ENCODE assay signal across 11 cellular contexts in the genomic region with DNA sequence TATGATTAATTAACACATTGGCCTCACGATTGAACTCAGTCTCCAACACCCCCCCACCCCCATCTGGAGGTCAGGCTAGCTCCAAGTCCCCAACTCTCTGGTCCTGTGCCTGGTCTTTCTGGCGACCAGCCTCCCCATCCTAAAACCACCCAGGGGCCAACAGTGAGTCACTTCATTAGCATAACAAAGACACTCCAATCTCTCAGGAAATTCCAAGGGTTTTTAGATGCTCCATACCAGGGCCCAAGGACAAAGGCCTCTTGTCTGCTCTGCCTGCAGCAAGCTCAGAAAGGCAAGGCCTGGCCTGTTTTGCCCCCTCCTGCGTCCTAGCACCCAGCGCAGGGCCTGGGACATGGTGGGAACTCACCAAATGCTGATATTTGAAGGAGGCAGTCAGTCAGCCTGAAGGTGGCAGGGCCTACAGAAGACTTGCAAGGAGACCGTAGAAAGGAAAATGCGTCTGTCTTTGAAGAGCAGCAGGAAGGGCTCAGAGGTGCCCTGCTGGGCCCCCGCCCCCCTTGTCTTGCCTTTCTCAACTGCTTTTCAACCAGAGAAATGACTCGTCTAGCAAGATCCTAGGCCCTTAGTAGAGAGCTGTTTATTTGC.
DNase-seq lines count a peak whose midpoint lies in the region; ATAC-seq, FAIRE-seq and TF ChIP-seq lines count a peak whose summit lies in the region.
"Had no signal": no experiment of that assay in that cellular context is flagged by ENCODE, and none has a peak within 500 bp of the region (broad histone marks: within the 10 kb centered on the region; RNA-seq: fewer than 3 reads in every experiment).

No MANE protein-coding gene starts in this region.

- CTCF ChIA-PET in activated naive CD4-positive, alpha-beta T cell treated with anti-CD3 and anti-CD28 coated beads, Interleukin-2, amount 10 ng/mL, durations not matched to agents 7 days and 5 days (lab: Charles Lee), result no interaction called here

- no peaks in the 10 kb centered on the region for H3K36me3 ChIP-seq in right atrium auricular region
- H3K36me3 ChIP-seq in kidney (ENCODE audit: control insufficient read depth in 1 of 2, insufficient read depth in 2 of 2, low read length in 2 of 2), result no peaks in the 10 kb centered on the region
- no peaks in the 10 kb centered on the region for H3K36me3 ChIP-seq in lower lobe of right lung
- H3K36me3 ChIP-seq: BLaER1 had no signal

- intact Hi-C loops in left ventricle myocardium superior (cut with micrococcal nuclease), result no loop called here
- intact Hi-C loops in kidney (cut with DNase I), result no loop called here
- intact Hi-C loops in lower lobe of right lung (cut with DNase I), result no loop called here

- H3K27ac Mint-ChIP-seq in activated naive CD4-positive, alpha-beta T cell treated with anti-CD3 and anti-CD28 coated beads, Interleukin-2, amount 10 ng/mL, durations not matched to agents 7 days and 5 days, result no peak overlapping the region
- H3K27ac Mint-ChIP-seq: activated naive CD8-positive, alpha-beta T cell treated with anti-CD3 and anti-CD28 coated beads, Interleukin-2, amount 10 ng/mL, durations not matched to agents 7 days and 5 days; memory B cell had no signal

- ATAC-seq in left ventricle myocardium superior (peak; percentile 24), lower lobe of right lung (no peak), GM21381 (IDR thresholded peaks at IDR 0.05; ENCODE audit: unreplicated experiment) (no peak)

- FAIRE-seq in kidney (lab: Jason Lieb, UNC), result no peak

- TF ChIP-seq CTCF in right atrium auricular region (IDR thresholded peaks at IDR 0.05) (no peak), cardiac fibroblast (IDR thresholded peaks at IDR 0.05; ENCODE audit: low read depth, low read length) (no peak), kidney (IDR thresholded peaks at IDR 0.05; ENCODE audit: borderline replicate concordance, extremely low read depth, insufficient read depth) (no peak), lower lobe of right lung (IDR thresholded peaks at IDR 0.05) (no peak)

- H3K27me3 Mint-ChIP-seq in activated naive CD4-positive, alpha-beta T cell treated with anti-CD3 and anti-CD28 coated beads, Interleukin-2, amount 10 ng/mL, durations not matched to agents 7 days and 5 days, result no peaks in the 10 kb centered on the region
- H3K27me3 Mint-ChIP-seq: memory B cell had no signal

- H3K4me3 ChIP-seq in right atrium auricular region, result no peak overlapping the region
- H3K4me3 ChIP-seq in cardiac fibroblast (replicated peaks in 1 of 2; ENCODE audit: low read depth in 2 of 2, low read length in 2 of 2), result no peak overlapping the region
- no peak overlapping the region for H3K4me3 ChIP-seq in kidney (ENCODE audit: low read length in 2 of 2)
- no peak overlapping the region for H3K4me3 ChIP-seq in lower lobe of right lung
- H3K4me3 ChIP-seq: BLaER1 had no signal

- H3K9me3 ChIP-seq in right atrium auricular region (no peaks in the 10 kb centered on the region), kidney (ENCODE audit: control insufficient read depth in 1 of 2, low read length in 2 of 2) (no peaks in the 10 kb centered on the region), lower lobe of right lung (no peaks in the 10 kb centered on the region)
- H3K9me3 ChIP-seq: BLaER1 had no signal

- H3K27me3 ChIP-seq in right atrium auricular region (no peaks in the 10 kb centered on the region), lower lobe of right lung (ENCODE audit: low read depth) (peaks cover 37% of the 10 kb centered on the region)
- H3K27me3 ChIP-seq: BLaER1 had no signal

- H3K4me1 Mint-ChIP-seq in activated naive CD4-positive, alpha-beta T cell treated with anti-CD3 and anti-CD28 coated beads, Interleukin-2, amount 10 ng/mL, durations not matched to agents 7 days and 5 days, result no peaks in the 10 kb centered on the region
- H3K4me1 Mint-ChIP-seq: activated naive CD8-positive, alpha-beta T cell treated with anti-CD3 and anti-CD28 coated beads, Interleukin-2, amount 10 ng/mL, durations not matched to agents 7 days and 5 days; memory B cell had no signal

- no peak overlapping the region for H3K4me3 Mint-ChIP-seq in activated naive CD4-positive, alpha-beta T cell treated with anti-CD3 and anti-CD28 coated beads, Interleukin-2, amount 10 ng/mL, durations not matched to agents 7 days and 5 days
- H3K4me3 Mint-ChIP-seq: activated naive CD8-positive, alpha-beta T cell treated with anti-CD3 and anti-CD28 coated beads, Interleukin-2, amount 10 ng/mL, durations not matched to agents 7 days and 5 days; memory B cell had no signal

- no peak overlapping the region for H3K9ac ChIP-seq in kidney (ENCODE audit: low read length in 2 of 2)
- H3K9ac ChIP-seq: BLaER1 had no signal

- peaks cover 4% of the 10 kb centered on the region for H3K9me3 Mint-ChIP-seq in activated naive CD4-positive, alpha-beta T cell treated with anti-CD3 and anti-CD28 coated beads, Interleukin-2, amount 10 ng/mL, durations not matched to agents 7 days and 5 days
- H3K9me3 Mint-ChIP-seq: activated naive CD8-positive, alpha-beta T cell treated with anti-CD3 and anti-CD28 coated beads, Interleukin-2, amount 10 ng/mL, durations not matched to agents 7 days and 5 days had no signal

- H3K36me3 Mint-ChIP-seq in activated naive CD4-positive, alpha-beta T cell treated with anti-CD3 and anti-CD28 coated beads, Interleukin-2, amount 10 ng/mL, durations not matched to agents 7 days and 5 days, result no peaks in the 10 kb centered on the region
- H3K36me3 Mint-ChIP-seq: activated naive CD8-positive, alpha-beta T cell treated with anti-CD3 and anti-CD28 coated beads, Interleukin-2, amount 10 ng/mL, durations not matched to agents 7 days and 5 days; memory B cell had no signal

- H3K4me1 ChIP-seq in right atrium auricular region (peaks cover 0 to 3% of the 10 kb centered on the region in 2 donors), kidney (ENCODE audit: control insufficient read depth in 1 of 2, insufficient read depth in 1 of 2, low read depth in 1 of 2, low read length in 2 of 2) (no peaks in the 10 kb centered on the region), lower lobe of right lung (no peaks in the 10 kb centered on the region)

- no peak overlapping the region for H3K27ac ChIP-seq in right atrium auricular region
- no peak overlapping the region for H3K27ac ChIP-seq in kidney (ENCODE audit: low read depth in 2 of 2, low read length in 2 of 2)
- H3K27ac ChIP-seq in lower lobe of right lung, result no peak overlapping the region
- H3K27ac ChIP-seq: BLaER1 had no signal

- DNase-seq in left ventricle myocardium superior (no peak), right atrium auricular region (ENCODE audit: low spot score) (no peak), cardiac fibroblast (ENCODE audit: low read depth in 2 of 2) (peak; percentile 50 to 79), kidney (peak; percentile 59), lower lobe of right lung (no peak), NCI-H774 (lab: John Stamatoyannopoulos, UW) (no peak)
- DNase-seq in activated naive CD4-positive, alpha-beta T cell treated with anti-CD3 and anti-CD28 coated beads, Interleukin-2, amount 10 ng/mL, durations not matched to agents 7 days and 5 days, result no peak
- DNase-seq: activated naive CD8-positive, alpha-beta T cell treated with anti-CD3 and anti-CD28 coated beads, Interleukin-2, amount 10 ng/mL, durations not matched to agents 7 days and 5 days had no signal

Comparison
In these comparisons a context has a peak if more than half of its experiments do, and no peak if none do; other contexts are left out.
1. DNase-seq: peak in cardiac fibroblast (2 of 2) and kidney (single experiment); none in left ventricle myocardium superior (single experiment), right atrium auricular region (single experiment), lower lobe of right lung (single experiment), activated naive CD4-positive, alpha-beta T cell treated with anti-CD3 and anti-CD28 coated beads, Interleukin-2, amount 10 ng/mL, durations not matched to agents 7 days and 5 days (single experiment) and NCI-H774 (single experiment).